9 cellular contexts compared by ENCODE assay signal in genomic region chr4:156294577-156294976, GRCh38.
DNase-seq lines count a peak whose midpoint lies in the region; ATAC-seq and TF ChIP-seq lines count a peak whose summit lies in the region.
"Had no signal": no experiment of that assay in that cellular context is flagged by ENCODE, and none has a peak within 500 bp of the region (broad histone marks: within the 10 kb centered on the region; RNA-seq: fewer than 3 reads in every experiment).

No MANE protein-coding gene starts in this region.

- no peak overlapping the region for H3K4me3 ChIP-seq in esophagus squamous epithelium

- no peaks in the 10 kb centered on the region for H3K9me3 Mint-ChIP-seq in chondrocyte (ENCODE audit: low read depth)
- H3K9me3 Mint-ChIP-seq in neural crest cell, result no peaks in the 10 kb centered on the region

- no peaks in the 10 kb centered on the region for H3K27me3 ChIP-seq in esophagus squamous epithelium

- H3K36me3 ChIP-seq in esophagus squamous epithelium, result no peaks in the 10 kb centered on the region

- no peak for TF ChIP-seq POLR2A in esophagus squamous epithelium (IDR thresholded peaks at IDR 0.05)

- no peaks in the 10 kb centered on the region for H3K36me3 Mint-ChIP-seq in chondrocyte (ENCODE audit: low read depth)
- H3K36me3 Mint-ChIP-seq in neural crest cell (ENCODE audit: low read depth), result no peaks in the 10 kb centered on the region

- H3K4me1 ChIP-seq in esophagus squamous epithelium, result no peaks in the 10 kb centered on the region

- DNase-seq in DMS 273 (lab: John Stamatoyannopoulos, UW; ENCODE audit: unreplicated experiment) (peak; percentile 47), DMS 273 treated with DMSO at 0.1 percent for 48 hours (lab: John Stamatoyannopoulos, UW) (no peak), NCI-H510A (lab: John Stamatoyannopoulos, UW) (peak; percentile 46), chondrocyte (ENCODE audit: low spot score) (no peak), neural crest cell (ENCODE audit: low read depth, low spot score) (no peak), esophagus squamous epithelium (lab: John Stamatoyannopoulos, UW) (no peak)

- H3K4me1 Mint-ChIP-seq in chondrocyte (ENCODE audit: low read depth) (peaks cover 61% of the 10 kb centered on the region), neural crest cell (peaks cover 20% of the 10 kb centered on the region)
- H3K4me1 Mint-ChIP-seq: B cell had no signal

- peak overlapping the region; percentile 92 for H3K27ac Mint-ChIP-seq in chondrocyte (ENCODE audit: unreplicated experiment)
- no peak overlapping the region for H3K27ac Mint-ChIP-seq in neural crest cell (ENCODE audit: unreplicated experiment)
- H3K27ac Mint-ChIP-seq: B cell had no signal

- TF ChIP-seq CTCF in chondrocyte (IDR thresholded peaks at IDR 0.05), result peak; percentile 81
- TF ChIP-seq CTCF in neural crest cell (conservative IDR thresholded peaks at IDR 0.05), result peak; percentile 53
- TF ChIP-seq CTCF in esophagus squamous epithelium (IDR thresholded peaks at IDR 0.05), result no peak

- H3K27me3 Mint-ChIP-seq in chondrocyte (ENCODE audit: low read depth), result no peaks in the 10 kb centered on the region
- H3K27me3 Mint-ChIP-seq in neural crest cell (ENCODE audit: low read depth), result no peaks in the 10 kb centered on the region
- H3K27me3 Mint-ChIP-seq: B cell had no signal

- WGBS in esophagus squamous epithelium, 2 donors, result 40 to 44% methylated on average over 2 of the region's 2 CpGs

- intact Hi-C loops in esophagus squamous epithelium (cut with DNase I), result no loop called here

- no peaks in the 10 kb centered on the region for H3K9me3 ChIP-seq in esophagus squamous epithelium

- H3K4me3 Mint-ChIP-seq in chondrocyte (ENCODE audit: unreplicated experiment) (peak overlapping the region; percentile 23), neural crest cell (no peak overlapping the region)
- H3K4me3 Mint-ChIP-seq: B cell had no signal

- H3K27ac ChIP-seq in esophagus squamous epithelium, result no peak overlapping the region

- ATAC-seq in HG03378 (IDR thresholded peaks at IDR 0.05; ENCODE audit: unreplicated experiment) (no peak), GM21526 (IDR thresholded peaks at IDR 0.05; ENCODE audit: low FRiP score, unreplicated experiment) (no peak)

Comparison
In these comparisons a context has a peak if more than half of its experiments do, and no peak if none do; other contexts are left out.
1. DNase-seq: peak in DMS 273 (single experiment) and NCI-H510A (single experiment); none in DMS 273 treated with DMSO at 0.1 percent for 48 hours (single experiment), chondrocyte (single experiment), neural crest cell (single experiment) and esophagus squamous epithelium (single experiment).
2. CTCF ChIP-seq: peak in chondrocyte (single experiment) and neural crest cell (single experiment); none in esophagus squamous epithelium (0 of 6).